ENCODE assay signal across 6 cellular contexts in the genomic region with DNA sequence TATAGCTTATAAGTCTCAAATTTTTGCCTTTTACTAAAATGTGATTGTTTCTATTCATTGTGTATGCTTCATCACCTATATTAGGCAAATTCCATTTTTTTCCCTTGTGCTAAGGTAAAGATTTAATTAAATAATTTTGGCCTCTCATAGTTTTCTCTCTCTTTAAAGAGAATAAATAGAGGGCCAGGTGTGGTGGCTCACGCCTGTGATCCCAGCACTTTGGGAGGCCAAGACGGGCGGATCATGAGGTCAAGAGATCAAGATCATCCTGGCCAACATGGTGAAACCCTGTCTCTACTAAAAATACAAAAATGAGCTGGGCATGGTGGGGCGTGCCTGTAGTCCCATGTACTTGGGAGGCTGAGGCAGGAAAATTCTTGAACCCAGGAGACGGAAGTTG.
DNase-seq lines count a peak whose midpoint lies in the region; ATAC-seq, FAIRE-seq and TF ChIP-seq lines count a peak whose summit lies in the region.
"Not testable (repeated sequence)": the region's sequence is repeated elsewhere in the genome, so short reads cannot be mapped to it uniquely, and the experiment has no call there.

No MANE protein-coding gene starts in this region.

- not testable (repeated sequence) for FAIRE-seq in A549 (lab: Jason Lieb, UNC); endothelial cell of umbilical vein (lab: Jason Lieb, UNC)

- H3K9me3 Mint-ChIP-seq in Calu3 (ENCODE audit: low read depth, unreplicated experiment): not testable (repeated sequence)

- ATAC-seq in A549, PC-3: not testable (repeated sequence)

- not testable (repeated sequence) for H3K9me3 ChIP-seq in A549; PC-3 (ENCODE audit: low read length); endothelial cell of umbilical vein (replicated peaks; ENCODE audit: control insufficient read depth, insufficient read depth, low read length)

- peaks cover 87% of the 10 kb centered on the region for H3K4me1 ChIP-seq in A549
- not testable (repeated sequence) for H3K4me1 ChIP-seq in PC-3 (ENCODE audit: insufficient read depth, low read length); endothelial cell of umbilical vein (ENCODE audit: control insufficient read depth, extremely low read depth, insufficient read depth, low read length)

- H3K27me3 Mint-ChIP-seq in Calu3 (ENCODE audit: unreplicated experiment): not testable (repeated sequence)

- peaks cover 19% of the 10 kb centered on the region for H3K36me3 Mint-ChIP-seq in Calu3 (ENCODE audit: insufficient read depth, unreplicated experiment)

- POLR2A ChIA-PET in A549 (lab: Yijun Ruan, JAX): interaction anchor here (1.2 kb wide), 1 partner anchor 93 kb away, joined by 5 read pairs; the partner anchor contains the start of gene BMPR1B
- POLR2A ChIA-PET in PC-3 (lab: Charles Lee; ENCODE audit: unreplicated experiment); endothelial cell of umbilical vein (lab: Charles Lee): not testable (repeated sequence)

- TF ChIP-seq POLR2A in A549 (IDR thresholded peaks at IDR 0.05; ENCODE audit: low read length); endothelial cell of umbilical vein (IDR thresholded peaks at IDR 0.05; ENCODE audit: low read depth, low read length): not testable (repeated sequence)

- H3K27ac Mint-ChIP-seq in Calu3 (ENCODE audit: unreplicated experiment): peak overlapping the region; percentile 68

- not testable (repeated sequence) for BruUV-seq in Calu3 (replicated peaks; lab: Mats Ljungman, UMichigan); PC-3 (replicated peaks; lab: Mats Ljungman, UMichigan)
- BruUV-seq in endothelial cell of umbilical vein (replicated peaks; lab: Mats Ljungman, UMichigan): TSS peak; percentile 18

- not testable (repeated sequence) for H3K4me3 Mint-ChIP-seq in Calu3 (ENCODE audit: low read depth, unreplicated experiment)

- H3K27ac ChIP-seq in 22Rv1 (peak overlapping the region; percentile 55), A549 (peak overlapping the region; percentile 74 to 89), PC-3 (ENCODE audit: low read length) (peak overlapping the region; percentile 56)
- not testable (repeated sequence) for H3K27ac ChIP-seq in endothelial cell of umbilical vein (ENCODE audit: insufficient read depth, low read depth, low read length)

- not testable (repeated sequence) for TF ChIP-seq EP300 in A549 (IDR thresholded peaks at IDR 0.05)

- not testable (repeated sequence) for H3K4me3 ChIP-seq in A549; PC-3 (ENCODE audit: low read length); endothelial cell of umbilical vein (replicated peaks in 1 of 3; ENCODE audit: insufficient read depth in 1 of 3, low read depth in 1 of 3, low read length in 3 of 3)

- H4K20me1 ChIP-seq in PC-3 (ENCODE audit: low read length); endothelial cell of umbilical vein (replicated peaks; ENCODE audit: control insufficient read depth, extremely low read depth, insufficient read depth, low read length): not testable (repeated sequence)

- not testable (repeated sequence) for H2AFZ ChIP-seq in PC-3 (ENCODE audit: low read length); endothelial cell of umbilical vein (ENCODE audit: low read depth, low read length)

- not testable (repeated sequence) for H3K4me1 Mint-ChIP-seq in Calu3 (ENCODE audit: low read depth, unreplicated experiment)

- H3K9ac ChIP-seq in PC-3 (ENCODE audit: low read length): 0 out of 2 replicates have a peak overlapping the region, but pooled peaks have one; percentile 16
- H3K9ac ChIP-seq in endothelial cell of umbilical vein (replicated peaks; ENCODE audit: extremely low read depth, insufficient read depth, low read length): not testable (repeated sequence)

- not testable (repeated sequence) for H3K36me3 ChIP-seq in PC-3 (ENCODE audit: low read depth, low read length)
- peaks cover 0 to 20% of the 10 kb centered on the region in 2 experiments for H3K36me3 ChIP-seq in endothelial cell of umbilical vein (ENCODE audit: control insufficient read depth in 2 of 2, extremely low read depth in 1 of 2, insufficient read depth in 2 of 2, low read length in 2 of 2)

- TF ChIP-seq CTCF in 22Rv1 (IDR thresholded peaks at IDR 0.05); A549 (IDR thresholded peaks at IDR 0.05); Calu3 (IDR thresholded peaks at IDR 0.05; ENCODE audit: unreplicated experiment); PC-3 (conservative IDR thresholded peaks at IDR 0.05; ENCODE audit: low read depth, low read length); endothelial cell of umbilical vein (IDR thresholded peaks at IDR 0.05; ENCODE audit: extremely low read depth in 1 of 2, insufficient read depth in 1 of 2, low read depth in 1 of 2, low read length in 2 of 2): not testable (repeated sequence)

- H3K27me3 ChIP-seq in PC-3 (ENCODE audit: low read length); endothelial cell of umbilical vein (ENCODE audit: control insufficient read depth in 2 of 2, insufficient read depth in 2 of 2, low read length in 2 of 2): not testable (repeated sequence)

- not testable (repeated sequence) for H3K9me1 ChIP-seq in endothelial cell of umbilical vein (replicated peaks; ENCODE audit: control insufficient read depth, extremely low read depth, insufficient read depth, low read length)

- intact Hi-C loops in Calu3 (cut with micrococcal nuclease; ENCODE audit: unreplicated experiment); PC-3 (cut with micrococcal nuclease): not testable (repeated sequence)
- intact Hi-C loops in endothelial cell of umbilical vein (cut with micrococcal nuclease): loop anchor here (5.0 kb wide), 1 partner anchor 92 kb away; the partner anchor contains the start of gene BMPR1B

- peak in 1 of 2 experiments; percentile 85 for DNase-seq in A549 (ENCODE audit: low read depth in 1 of 2, low spot score in 1 of 2)
- not testable (repeated sequence) for DNase-seq in Calu3; PC-3; endothelial cell of umbilical vein (ENCODE audit: low read depth, low spot score)
- DNase-seq in NCI-H69 (lab: John Stamatoyannopoulos, UW): peak; percentile 20

- H3F3A ChIP-seq in PC-3 (ENCODE audit: low read length, unreplicated experiment): not testable (repeated sequence)

- 16% methylated on average over 5 of the region's 5 CpGs for WGBS in A549 (ENCODE audit: missing lambda C conversion rate)

- H3K9me2 ChIP-seq in PC-3 (replicated peaks; ENCODE audit: low read length): not testable (repeated sequence)

- dilution Hi-C loops in endothelial cell of umbilical vein (cut with MboI; ENCODE audit: extremely low pct_ligation_motif_present, low sequenced_read_pairs): not testable (repeated sequence)

- CTCF ChIA-PET in A549 (lab: Yijun Ruan, JAX): interaction anchor here (1.2 to 2.4 kb wide), 2 partner anchors 12 to 13 kb away, joined by 3 to 5 read pairs; no protein-coding TSS in a partner anchor
- CTCF ChIA-PET in Calu3 (lab: Charles Lee); PC-3 (lab: Charles Lee); endothelial cell of umbilical vein (lab: Charles Lee): not testable (repeated sequence)

- peak overlapping the region; percentile 72 for H3K4me2 ChIP-seq in A549
- H3K4me2 ChIP-seq in PC-3 (ENCODE audit: low read length); endothelial cell of umbilical vein (ENCODE audit: insufficient read depth, low read length): not testable (repeated sequence)

- H3K79me2 ChIP-seq in PC-3 (ENCODE audit: low read length); endothelial cell of umbilical vein (ENCODE audit: control insufficient read depth, insufficient read depth, low read length): not testable (repeated sequence)

- TF ChIP-seq RAD21 in A549 (conservative IDR thresholded peaks at IDR 0.05 in 1 of 2, IDR thresholded peaks at IDR 0.05 in 1 of 2): not testable (repeated sequence)

TF ChIP-seq in A549, 52 proteins besides CTCF, POLR2A, EP300 and RAD21:
- TF ChIP-seq FOXS1 (CRISPR knock-in tag; IDR thresholded peaks at IDR 0.05) (peak; percentile 10; the same call in 1 of the 2 replicates), TP53 (CRISPR knock-in tag; IDR thresholded peaks at IDR 0.05) (peak; percentile 53; the same call in 1 of the 2 replicates), ZNF302 (CRISPR knock-in tag; IDR thresholded peaks at IDR 0.05) (peak; percentile 66; the same call in 1 of the 2 replicates), EHF (CRISPR knock-in tag; IDR thresholded peaks at IDR 0.05) (peak; percentile 60; the same call in 1 of the 2 replicates), HOXA7 (CRISPR knock-in tag; IDR thresholded peaks at IDR 0.05) (peak; percentile 77; the same call in 1 of the 2 replicates), HOXB13 (CRISPR knock-in tag; IDR thresholded peaks at IDR 0.05; ENCODE audit: low read depth) (peak; percentile 23; the same call in 1 of the 2 replicates), FOSB (CRISPR knock-in tag; IDR thresholded peaks at IDR 0.05) (peak; percentile 23; the same call in 1 of the 2 replicates)
TF ChIP-seq in A549: peak in this region for 7; not testable (repeated sequence) for 45.
